ENCODE assay signal across 9 cellular contexts in genomic region chr12:132356686-132357622, GRCh38.
DNase-seq lines count a peak whose midpoint lies in the region; ATAC-seq lines count a peak whose summit lies in the region.
"Had no signal": no experiment of that assay in that cellular context is flagged by ENCODE, and none has a peak within 500 bp of the region (broad histone marks: within the 10 kb centered on the region; RNA-seq: fewer than 3 reads in every experiment).

No MANE protein-coding gene starts in this region.

- H3K9me3 ChIP-seq in duodenal mucosa (ENCODE audit: control insufficient read depth in 1 of 2, low read length in 2 of 2), result no peaks in the 10 kb centered on the region

- H3K36me3 Mint-ChIP-seq in T-helper 2 cell treated with Interferon-gamma antibody and Interleukin-4, amounts not matched to agents 5 μg/mL and 100 μg/mL, for 36 hours (ENCODE audit: low read depth), result no peaks in the 10 kb centered on the region

- peaks cover 0 to 6% of the 10 kb centered on the region in 2 donors for H3K4me1 ChIP-seq in duodenal mucosa (ENCODE audit: control insufficient read depth in 1 of 2, insufficient read depth in 2 of 2, low read length in 2 of 2)

- no peak overlapping the region for H3K27ac Mint-ChIP-seq in T-helper 2 cell treated with Interferon-gamma antibody and Interleukin-4, amounts not matched to agents 5 μg/mL and 100 μg/mL, for 36 hours
- H3K27ac Mint-ChIP-seq: stimulated activated naive CD8-positive, alpha-beta T cell treated with anti-CD3 and anti-CD28 coated beads, Interleukin-15, Interleukin-2, amounts not matched to agents 100 ng/mL and 50 ng/mL, for 24 hours had no signal

- no peaks in the 10 kb centered on the region for H3K27me3 Mint-ChIP-seq in T-helper 2 cell treated with Interferon-gamma antibody and Interleukin-4, amounts not matched to agents 5 μg/mL and 100 μg/mL, for 36 hours (ENCODE audit: low read depth)
- H3K27me3 Mint-ChIP-seq: stimulated activated naive CD8-positive, alpha-beta T cell treated with anti-CD3 and anti-CD28 coated beads, Interleukin-15, Interleukin-2, amounts not matched to agents 100 ng/mL and 50 ng/mL, for 24 hours had no signal

- no peaks in the 10 kb centered on the region for H3K4me1 Mint-ChIP-seq in T-helper 2 cell treated with Interferon-gamma antibody and Interleukin-4, amounts not matched to agents 5 μg/mL and 100 μg/mL, for 36 hours (ENCODE audit: low read depth)

- H3K9me3 Mint-ChIP-seq in T-helper 2 cell treated with Interferon-gamma antibody and Interleukin-4, amounts not matched to agents 5 μg/mL and 100 μg/mL, for 36 hours, result peaks cover 4% of the 10 kb centered on the region
- H3K9me3 Mint-ChIP-seq: stimulated activated naive CD8-positive, alpha-beta T cell treated with anti-CD3 and anti-CD28 coated beads, Interleukin-15, Interleukin-2, amounts not matched to agents 100 ng/mL and 50 ng/mL, for 24 hours had no signal

- no peaks in the 10 kb centered on the region for H3K36me3 ChIP-seq in duodenal mucosa (ENCODE audit: control insufficient read depth in 1 of 2, insufficient read depth in 2 of 2, low read length in 2 of 2)

- ATAC-seq in HG03280 (IDR thresholded peaks at IDR 0.05; ENCODE audit: unreplicated experiment), result no peak

- H3K4me3 ChIP-seq in duodenal mucosa (ENCODE audit: low read depth in 1 of 2, low read length in 2 of 2), result no peak overlapping the region

- no peak overlapping the region for H3K9ac ChIP-seq in duodenal mucosa (ENCODE audit: low read depth in 1 of 2, low read length in 2 of 2)

- H3K27ac ChIP-seq in duodenal mucosa (ENCODE audit: low read depth, low read length), result peak overlapping the region; percentile 6

- H3K27me3 ChIP-seq in duodenal mucosa (ENCODE audit: control insufficient read depth in 1 of 2, insufficient read depth in 2 of 2, low read length in 2 of 2), result peaks cover 3% of the 10 kb centered on the region in 2 donors

- H3K4me3 Mint-ChIP-seq in T-helper 2 cell treated with Interferon-gamma antibody and Interleukin-4, amounts not matched to agents 5 μg/mL and 100 μg/mL, for 36 hours, result no peak overlapping the region
- H3K4me3 Mint-ChIP-seq: stimulated activated naive CD8-positive, alpha-beta T cell treated with anti-CD3 and anti-CD28 coated beads, Interleukin-15, Interleukin-2, amounts not matched to agents 100 ng/mL and 50 ng/mL, for 24 hours had no signal

- DNase-seq in ELF-1 (ENCODE audit: low read depth, low spot score), result peak; percentile 66
- DNase-seq in NCI-H2196 (lab: John Stamatoyannopoulos, UW; ENCODE audit: unreplicated experiment), result peak; percentile 42
- DNase-seq in nucleus accumbens (lab: John Stamatoyannopoulos, UW), result peak in 31 of 56 donors; percentile 7 to 74 (median 37)
- DNase-seq in NCI-H1105 treated with DMSO at 0.1 percent for 48 hours (lab: John Stamatoyannopoulos, UW), result no peak
- DNase-seq in pons (ENCODE audit: low spot score), result no peak
- DNase-seq in T-helper 2 cell treated with Interferon-gamma antibody and Interleukin-4, amounts not matched to agents 5 μg/mL and 100 μg/mL, for 36 hours (ENCODE audit: low spot score), result no peak

Comparison
In these comparisons a context has a peak if more than half of its experiments do, and no peak if none do; other contexts are left out.
1. DNase-seq: peak in ELF-1 (single experiment), NCI-H2196 (single experiment) and nucleus accumbens (31 of 56); none in NCI-H1105 treated with DMSO at 0.1 percent for 48 hours (single experiment), pons (single experiment) and T-helper 2 cell treated with Interferon-gamma antibody and Interleukin-4, amounts not matched to agents 5 μg/mL and 100 μg/mL, for 36 hours (single experiment).